9 cellular contexts compared by ENCODE assay signal in the genomic region with DNA sequence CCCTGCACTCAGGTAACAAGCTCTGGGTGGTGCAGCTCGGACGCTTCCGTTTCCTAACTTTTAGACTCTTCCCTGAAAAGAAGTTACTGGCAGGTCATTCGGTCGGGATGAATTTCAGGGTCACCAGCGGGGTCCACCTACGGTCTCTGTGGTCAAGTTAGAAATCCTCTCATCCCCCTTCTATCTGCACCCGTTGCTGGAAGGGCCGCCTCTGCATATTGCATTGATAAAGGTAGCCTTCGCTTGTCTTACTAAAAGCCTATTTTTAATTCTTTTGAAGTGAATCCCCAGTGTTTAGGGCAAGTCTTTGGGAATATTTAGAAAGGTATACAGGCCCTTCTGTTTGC. TPM values are rescaled to one million over a fixed set of nuclear protein-coding genes. Genes with fewer than 3 reads are reported as not detected.
DNase-seq lines count a peak whose midpoint lies in the region; ATAC-seq and TF ChIP-seq lines count a peak whose summit lies in the region.
"Had no signal": no experiment of that assay in that cellular context is flagged by ENCODE, and none has a peak within 500 bp of the region (broad histone marks: within the 10 kb centered on the region; RNA-seq: fewer than 3 reads in every experiment).

No MANE protein-coding gene starts in this region.

- H3K36me3 Mint-ChIP-seq in neural progenitor cell = peaks cover 2% of the 10 kb centered on the region

- no peak for TF ChIP-seq CTCF in DND-41 (IDR thresholded peaks at IDR 0.05; ENCODE audit: borderline replicate concordance, extremely low read depth, low read length, poor library complexity, severe bottlenecking)
- TF ChIP-seq CTCF in MM.1S (IDR thresholded peaks at IDR 0.05; ENCODE audit: low read length) = no peak
- no peak for TF ChIP-seq CTCF in neural progenitor cell (IDR thresholded peaks at IDR 0.05)

- H3K4me1 Mint-ChIP-seq in neural progenitor cell = peaks cover 29% of the 10 kb centered on the region

- H3K79me2 ChIP-seq in DND-41 (ENCODE audit: insufficient read depth, low read length) = peaks cover 63% of the 10 kb centered on the region
- peaks cover 41% of the 10 kb centered on the region for H3K79me2 ChIP-seq in MM.1S (ENCODE audit: low read length)
- H3K79me2 ChIP-seq in neural progenitor cell (ENCODE audit: low read depth) = peaks cover 46% of the 10 kb centered on the region

- no peaks in the 10 kb centered on the region for H3K9me3 Mint-ChIP-seq in neural progenitor cell

- H3K9me3 ChIP-seq in DND-41 (ENCODE audit: insufficient read depth, low read length, severe bottlenecking) = no peaks in the 10 kb centered on the region
- no peaks in the 10 kb centered on the region for H3K9me3 ChIP-seq in MM.1S (replicated peaks; ENCODE audit: insufficient read depth, low read length)
- no peaks in the 10 kb centered on the region for H3K9me3 ChIP-seq in ectodermal cell (ENCODE audit: control insufficient read depth, low read length)
- H3K9me3 ChIP-seq in neural progenitor cell (ENCODE audit: low read depth) = no peaks in the 10 kb centered on the region

- H3F3A ChIP-seq in MM.1S (ENCODE audit: insufficient read depth, low read length) (peaks cover 10% of the 10 kb centered on the region), neural progenitor cell (ENCODE audit: low read depth) (peaks cover 28% of the 10 kb centered on the region)

- no peaks in the 10 kb centered on the region for H3K27me3 Mint-ChIP-seq in neural progenitor cell (ENCODE audit: insufficient read depth, low read depth)

- H3K27ac ChIP-seq in DND-41 (ENCODE audit: low read length) (peak overlapping the region; percentile 85), MM.1S (ENCODE audit: low read length) (no peak overlapping the region), ectodermal cell (ENCODE audit: insufficient read depth, low read depth, low read length, poor library complexity, severe bottlenecking) (peak overlapping the region; percentile 64), neural progenitor cell (peak overlapping the region; percentile 82)

- peaks cover 22% of the 10 kb centered on the region; the same call in 1 of the 2 replicates for H4K20me1 ChIP-seq in DND-41 (ENCODE audit: insufficient read depth, low read length)
- no peaks in the 10 kb centered on the region for H4K20me1 ChIP-seq in MM.1S (ENCODE audit: insufficient read depth, low read length)
- peaks cover 25% of the 10 kb centered on the region for H4K20me1 ChIP-seq in neural progenitor cell (ENCODE audit: low read depth)

- H3K4me1 ChIP-seq in DND-41 (ENCODE audit: insufficient read depth, low read length) (peaks cover 36% of the 10 kb centered on the region), MM.1S (ENCODE audit: low read length) (peaks cover 12% of the 10 kb centered on the region; the same call in 1 of the 2 replicates), ectodermal cell (ENCODE audit: control insufficient read depth, insufficient read depth, low read length) (peaks cover 12% of the 10 kb centered on the region), neural progenitor cell (peaks cover 24% of the 10 kb centered on the region)

- H2AFZ ChIP-seq in DND-41 (ENCODE audit: low read depth, low read length) (peak overlapping the region; percentile 93), MM.1S (ENCODE audit: low read length) (peak overlapping the region; percentile 87; the same call in 1 of the 2 replicates), neural progenitor cell (replicated peaks) (peak overlapping the region; percentile 14)

- no peak for DNase-seq in DND-41
- no peak for DNase-seq in MM.1S
- no peak for DNase-seq in neural progenitor cell (ENCODE audit: low spot score)
- no peak for DNase-seq in kidney tubule cell (ENCODE audit: low spot score)
- no peak for DNase-seq in islet precursor cell
- no peak for DNase-seq in NCI-H526 treated with DMSO at 0.1 percent for 48 hours (lab: John Stamatoyannopoulos, UW)

- no peaks in the 10 kb centered on the region for H3K9me2 ChIP-seq in MM.1S (replicated peaks; ENCODE audit: insufficient read depth, low read length)

- H3K4me2 ChIP-seq in DND-41 (ENCODE audit: insufficient read depth, low read length) (peak overlapping the region; percentile 69), MM.1S (ENCODE audit: low read depth, low read length) (peak overlapping the region; percentile 82), neural progenitor cell (peak overlapping the region; percentile 98)

- WGBS in ectodermal cell, 2 experiments = 0 to 1% methylated on average over 10 of the region's 10 CpGs

- H3K27ac Mint-ChIP-seq in neural progenitor cell = peak overlapping the region; percentile 93

- H3K9ac ChIP-seq in DND-41 (ENCODE audit: low read depth, low read length) = peak overlapping the region; percentile 94
- H3K9ac ChIP-seq in MM.1S (ENCODE audit: low read length) = peak overlapping the region; percentile 51; the same call in 1 of the 2 replicates
- peak overlapping the region; percentile 50 for H3K9ac ChIP-seq in neural progenitor cell

- no peaks in the 10 kb centered on the region for H3K27me3 ChIP-seq in DND-41 (ENCODE audit: insufficient read depth, low read length, poor library complexity)
- no peaks in the 10 kb centered on the region for H3K27me3 ChIP-seq in MM.1S (replicated peaks; ENCODE audit: insufficient read depth, low read length)
- H3K27me3 ChIP-seq in ectodermal cell (ENCODE audit: control insufficient read depth, insufficient read depth, low read length, poor library complexity, severe bottlenecking) = no peaks in the 10 kb centered on the region
- no peaks in the 10 kb centered on the region for H3K27me3 ChIP-seq in neural progenitor cell

- peak overlapping the region; percentile 98 for H3K4me3 Mint-ChIP-seq in neural progenitor cell

- ATAC-seq in DND-41 (ENCODE audit: insufficient read depth, low read depth) (no peak), HG03159 (IDR thresholded peaks at IDR 0.05; ENCODE audit: unreplicated experiment) (no peak)

- H3K4me3 ChIP-seq in DND-41 (ENCODE audit: low read depth in 1 of 2, low read length in 2 of 2) = peak overlapping the region; percentile 64 to 82
- peak overlapping the region; percentile 70 for H3K4me3 ChIP-seq in MM.1S (ENCODE audit: low read length)
- peak overlapping the region; percentile 85 for H3K4me3 ChIP-seq in ectodermal cell (ENCODE audit: insufficient read depth, low read depth, low read length)
- peak overlapping the region; percentile 97 for H3K4me3 ChIP-seq in neural progenitor cell

- H3K36me3 ChIP-seq in DND-41 (ENCODE audit: insufficient read depth, low read length) (peaks cover 28% of the 10 kb centered on the region), MM.1S (replicated peaks; ENCODE audit: insufficient read depth, low read length) (peaks cover 4% of the 10 kb centered on the region; the same call in 1 of the 2 replicates), ectodermal cell (ENCODE audit: control insufficient read depth, insufficient read depth, low read length) (peaks cover 6% of the 10 kb centered on the region), neural progenitor cell (peaks cover 4% of the 10 kb centered on the region)

RNA-seq across cellular contexts. Expression of a gene that starts 0.7 kb away (rescaled TPM):
- polyA plus RNA-seq in ectodermal cell (2013, experiment 1 of 4) = 45.9 TPM
- polyA plus RNA-seq in ectodermal cell (2013, experiment 2 of 4) = 46.4 TPM
- polyA plus RNA-seq in ectodermal cell (2013, experiment 3 of 4) = 42.3 TPM
- polyA plus RNA-seq in ectodermal cell (2013, experiment 4 of 4) = 41.0 TPM
- total RNA-seq in neural progenitor cell (ENCODE audit: low replicate concordance) = 46.0 and 67.9 TPM in 2 replicates

RNA-seq across cellular contexts. Expression of a gene that starts 47.3 kb away (rescaled TPM):
- polyA plus RNA-seq in ectodermal cell (2013, experiment 1 of 4) = 0.81 TPM
- polyA plus RNA-seq in ectodermal cell (2013, experiment 2 of 4) = 0.46 TPM
- polyA plus RNA-seq in ectodermal cell (2013, experiment 3 of 4) = 2.0 TPM
- 1.1 TPM for polyA plus RNA-seq in ectodermal cell (2013, experiment 4 of 4)
- total RNA-seq in neural progenitor cell (ENCODE audit: low replicate concordance) = not detected in 2 replicates
- total RNA-seq: HT1080 had no signal

RNA-seq across cellular contexts. Expression of a gene that starts 56.1 kb away (rescaled TPM):
- polyA plus RNA-seq in ectodermal cell (2013, experiment 1 of 4) = 32.3 TPM
- polyA plus RNA-seq in ectodermal cell (2013, experiment 2 of 4) = 34.0 TPM
- 24.8 TPM for polyA plus RNA-seq in ectodermal cell (2013, experiment 3 of 4)
- 25.8 TPM for polyA plus RNA-seq in ectodermal cell (2013, experiment 4 of 4)
- total RNA-seq in neural progenitor cell (ENCODE audit: low replicate concordance) = 32.1 and 45.2 TPM in 2 replicates

RNA-seq across cellular contexts. Expression of a gene that starts 56.2 kb away (rescaled TPM):
- polyA plus RNA-seq in ectodermal cell (2013, experiment 1 of 4) = 20.3 TPM
- 28.2 TPM for polyA plus RNA-seq in ectodermal cell (2013, experiment 2 of 4)
- polyA plus RNA-seq in ectodermal cell (2013, experiment 3 of 4) = 16.9 TPM
- 19.3 TPM for polyA plus RNA-seq in ectodermal cell (2013, experiment 4 of 4)
- 10.7 and 11.1 TPM in 2 replicates for total RNA-seq in neural progenitor cell (ENCODE audit: low replicate concordance)

Comparison
In these comparisons a context has a peak if more than half of its experiments do, and no peak if none do; other contexts are left out.
1. H2AFZ ChIP-seq: peak in every context shown above with its lines; median percentile 93 in DND-41; 87 in MM.1S; 14 in neural progenitor cell.